In genomic region chr6:77883849-77884248, GRCh38 we compare ENCODE assay signal across 22 cellular contexts.
DNase-seq lines count a peak whose midpoint lies in the region; ATAC-seq and TF ChIP-seq lines count a peak whose summit lies in the region.
"Had no signal": no experiment of that assay in that cellular context is flagged by ENCODE, and none has a peak within 500 bp of the region (broad histone marks: within the 10 kb centered on the region; RNA-seq: fewer than 3 reads in every experiment).

No MANE protein-coding gene starts in this region.

- no peaks in the 10 kb centered on the region for H3K4me1 ChIP-seq in breast epithelium
- H3K4me1 ChIP-seq in ascending aorta: no peaks in the 10 kb centered on the region
- H3K4me1 ChIP-seq: A549, Caco-2 had no signal

- intact Hi-C loops in MCF 10A (cut with micrococcal nuclease): no loop called here
- intact Hi-C loops in breast epithelium (cut with DNase I; ENCODE audit: low total_unique reads): no loop called here
- intact Hi-C loops in activated CD4-positive, alpha-beta T cell treated with anti-CD3 and anti-CD28 coated beads, Interleukin-2, amount 10 ng/mL, durations not matched to agents 24 days and 14 days (cut with micrococcal nuclease): no loop called here
- intact Hi-C loops in ascending aorta (cut with DNase I): no loop called here

- peaks cover 13% of the 10 kb centered on the region for H3K4me1 Mint-ChIP-seq in MCF 10A (ENCODE audit: insufficient read depth, unreplicated experiment)
- H3K4me1 Mint-ChIP-seq in activated CD4-positive, alpha-beta T cell treated with anti-CD3 and anti-CD28 coated beads, Interleukin-2, amount 10 ng/mL, durations not matched to agents 24 days and 14 days: no peaks in the 10 kb centered on the region

- ATAC-seq in HG03571 (IDR thresholded peaks at IDR 0.05; ENCODE audit: unreplicated experiment) (no peak), GM18511 (IDR thresholded peaks at IDR 0.05; ENCODE audit: unreplicated experiment) (no peak)
- ATAC-seq: A549, HCT116, HepG2 had no signal

- TF ChIP-seq CTCF in MCF 10A (IDR thresholded peaks at IDR 0.05; ENCODE audit: unreplicated experiment): no peak
- no peak for TF ChIP-seq CTCF in breast epithelium (IDR thresholded peaks at IDR 0.05)
- no peak for TF ChIP-seq CTCF in choroid plexus epithelial cell (conservative IDR thresholded peaks at IDR 0.05; ENCODE audit: low read depth, low read length)
- no peak for TF ChIP-seq CTCF in epithelial cell of esophagus (IDR thresholded peaks at IDR 0.05; ENCODE audit: insufficient read depth, low read depth, low read length, missing control alignments)
- no peak for TF ChIP-seq CTCF in ascending aorta (IDR thresholded peaks at IDR 0.05)

- H3K4me3 ChIP-seq in breast epithelium: no peak overlapping the region
- no peak overlapping the region for H3K4me3 ChIP-seq in choroid plexus epithelial cell (ENCODE audit: low read depth, low read length)
- no peak overlapping the region for H3K4me3 ChIP-seq in epithelial cell of esophagus (ENCODE audit: low read length)
- H3K4me3 ChIP-seq in ascending aorta: no peak overlapping the region
- H3K4me3 ChIP-seq: A549 had no signal

- POLR2A ChIA-PET in MCF 10A (lab: Yijun Ruan, JAX): no interaction called here

- no peak for TF ChIP-seq POLR2A in breast epithelium (IDR thresholded peaks at IDR 0.05)

- CTCF ChIA-PET in MCF 10A (lab: Yijun Ruan, JAX): no interaction called here

- H3K27ac ChIP-seq in breast epithelium (no peak overlapping the region), ascending aorta (no peak overlapping the region)
- H3K27ac ChIP-seq: 22Rv1, A549, C4-2B had no signal

- DNase-seq in MCF 10A (ENCODE audit: unreplicated experiment) (peak; percentile 3), breast epithelium (ENCODE audit: low spot score in 2 of 2) (no peak), choroid plexus epithelial cell (ENCODE audit: low read depth) (peak; percentile 18), epithelial cell of esophagus (ENCODE audit: low read depth) (peak; percentile 8), ascending aorta (ENCODE audit: low spot score in 2 of 2) (no peak)
- no peak for DNase-seq in activated CD4-positive, alpha-beta T cell treated with anti-CD3 and anti-CD28 coated beads, Interleukin-2, amount 10 ng/mL, durations not matched to agents 24 days and 14 days
- DNase-seq: AML-193; Caco-2; CD4-positive, alpha-beta T cell; DMS153; DMS79; GF-D8; GOT3; H7; HFFc6 had no signal

- H3K4me3 Mint-ChIP-seq in MCF 10A (ENCODE audit: unreplicated experiment): no peak overlapping the region
- H3K4me3 Mint-ChIP-seq in activated CD4-positive, alpha-beta T cell treated with anti-CD3 and anti-CD28 coated beads, Interleukin-2, amount 10 ng/mL, durations not matched to agents 24 days and 14 days: no peak overlapping the region
- H3K4me3 Mint-ChIP-seq: CD4-positive, alpha-beta T cell; HFFc6 had no signal

- H3K36me3 ChIP-seq in breast epithelium: no peaks in the 10 kb centered on the region
- no peaks in the 10 kb centered on the region for H3K36me3 ChIP-seq in ascending aorta

- no peaks in the 10 kb centered on the region for H3K27me3 Mint-ChIP-seq in MCF 10A (ENCODE audit: insufficient read depth, unreplicated experiment)
- H3K27me3 Mint-ChIP-seq in activated CD4-positive, alpha-beta T cell treated with anti-CD3 and anti-CD28 coated beads, Interleukin-2, amount 10 ng/mL, durations not matched to agents 24 days and 14 days: no peaks in the 10 kb centered on the region
- H3K27me3 Mint-ChIP-seq: CD4-positive, alpha-beta T cell had no signal

- H3K27ac Mint-ChIP-seq in MCF 10A (ENCODE audit: low read depth, unreplicated experiment): no peak overlapping the region
- H3K27ac Mint-ChIP-seq in activated CD4-positive, alpha-beta T cell treated with anti-CD3 and anti-CD28 coated beads, Interleukin-2, amount 10 ng/mL, durations not matched to agents 24 days and 14 days: no peak overlapping the region
- H3K27ac Mint-ChIP-seq: CD4-positive, alpha-beta T cell; HFFc6 had no signal

- H3K27me3 ChIP-seq in breast epithelium (no peaks in the 10 kb centered on the region), ascending aorta (no peaks in the 10 kb centered on the region)

- peaks cover 0 to 8% of the 10 kb centered on the region in 2 donors for H3K9me3 ChIP-seq in breast epithelium
- peaks cover 0 to 8% of the 10 kb centered on the region in 2 donors for H3K9me3 ChIP-seq in ascending aorta
- H3K9me3 ChIP-seq: A549, Caco-2 had no signal

- BruUV-seq in MCF 10A (replicated peaks; lab: Mats Ljungman, UMichigan): no TSS peak

- no peaks in the 10 kb centered on the region for H3K9me3 Mint-ChIP-seq in MCF 10A (ENCODE audit: unreplicated experiment)
- no peaks in the 10 kb centered on the region for H3K9me3 Mint-ChIP-seq in activated CD4-positive, alpha-beta T cell treated with anti-CD3 and anti-CD28 coated beads, Interleukin-2, amount 10 ng/mL, durations not matched to agents 24 days and 14 days

- H3K36me3 Mint-ChIP-seq in MCF 10A (ENCODE audit: insufficient read depth, unreplicated experiment): no peaks in the 10 kb centered on the region
- H3K36me3 Mint-ChIP-seq in activated CD4-positive, alpha-beta T cell treated with anti-CD3 and anti-CD28 coated beads, Interleukin-2, amount 10 ng/mL, durations not matched to agents 24 days and 14 days (ENCODE audit: low read depth): no peaks in the 10 kb centered on the region

Comparison
In these comparisons a context has a peak if more than half of its experiments do, and no peak if none do; other contexts are left out.
1. DNase-seq: peak in MCF 10A (single experiment), choroid plexus epithelial cell (single experiment) and epithelial cell of esophagus (single experiment); none in breast epithelium (0 of 2), activated CD4-positive, alpha-beta T cell treated with anti-CD3 and anti-CD28 coated beads, Interleukin-2, amount 10 ng/mL, durations not matched to agents 24 days and 14 days (single experiment) and ascending aorta (0 of 2).